1 cellular context compared by ENCODE assay signal in the genomic region with DNA sequence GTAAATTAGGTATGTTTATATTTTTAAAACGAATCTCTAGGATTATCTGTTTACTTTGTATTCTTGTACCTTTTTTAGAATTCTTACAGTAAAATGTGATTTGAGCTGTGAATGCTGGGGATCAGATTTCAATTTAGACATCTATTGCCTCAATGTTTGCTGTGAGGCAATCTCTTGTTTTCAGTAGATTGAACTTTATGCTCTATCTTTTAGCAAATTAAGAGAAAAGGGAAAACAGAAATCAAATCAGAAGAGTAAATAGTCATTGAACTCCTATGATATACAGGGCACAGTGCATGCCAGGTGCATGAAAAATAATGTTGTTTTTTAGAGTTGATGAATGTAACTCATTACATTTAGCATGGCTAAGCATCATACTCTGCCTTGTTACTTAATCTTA.
TF ChIP-seq lines count a peak whose summit lies in the region.

No MANE protein-coding gene starts in this region.

TF ChIP-seq in HepG2, 621 proteins besides CTCF, POLR2A, EP300 and RAD21 (continued from another document and continues in another):
- TF ChIP-seq AHDC1 (CRISPR knock-in tag; IDR thresholded peaks at IDR 0.05; ENCODE audit: borderline replicate concordance): peak; percentile 99; the same call in 1 of the 2 replicates
- TF ChIP-seq NFE2L2 (IDR thresholded peaks at IDR 0.05; ENCODE audit: low read length): no peak
- no peak for TF ChIP-seq ZFP36L2 (CRISPR knock-in tag; IDR thresholded peaks at IDR 0.05)
- TF ChIP-seq ZNF580 (CRISPR knock-in tag; IDR thresholded peaks at IDR 0.05; ENCODE audit: borderline replicate concordance, low read depth): no peak
- no peak for TF ChIP-seq JARID2 (CRISPR knock-in tag; IDR thresholded peaks at IDR 0.05; ENCODE audit: insufficient replicate concordance)
- no peak for TF ChIP-seq ZNF629 (CRISPR knock-in tag; conservative IDR thresholded peaks at IDR 0.05)
- peak; percentile 44; the same call in 1 of the 2 replicates for TF ChIP-seq GATAD1 (CRISPR knock-in tag; IDR thresholded peaks at IDR 0.05)
- no peak for TF ChIP-seq ZNF101 (CRISPR knock-in tag; IDR thresholded peaks at IDR 0.05; ENCODE audit: borderline replicate concordance, low read depth)
- TF ChIP-seq RNF219 (CRISPR knock-in tag; IDR thresholded peaks at IDR 0.05): no peak
- TF ChIP-seq ZBTB34 (CRISPR knock-in tag; IDR thresholded peaks at IDR 0.05): no peak
- no peak for TF ChIP-seq KLF12 (CRISPR knock-in tag; IDR thresholded peaks at IDR 0.05; ENCODE audit: borderline replicate concordance)
- TF ChIP-seq GABPA (IDR thresholded peaks at IDR 0.05; ENCODE audit: low read depth, low read length): no peak
- TF ChIP-seq GABPA (CRISPR knock-in tag; IDR thresholded peaks at IDR 0.05; ENCODE audit: low read depth): 0 out of 2 replicates have a peak, but pooled peaks have one; percentile 15
- no peak for TF ChIP-seq AGO2 (optimal IDR thresholded peaks at IDR 0.05; ENCODE audit: low read depth, low read length)
- no peak for TF ChIP-seq ZNF33B (CRISPR knock-in tag; IDR thresholded peaks at IDR 0.05)
- peak; percentile 88 for TF ChIP-seq CREM (IDR thresholded peaks at IDR 0.05)
- TF ChIP-seq CREM (CRISPR knock-in tag; IDR thresholded peaks at IDR 0.05): no peak
- no peak for TF ChIP-seq FOSL2 (CRISPR knock-in tag; IDR thresholded peaks at IDR 0.05)
- TF ChIP-seq ZNF556 (CRISPR knock-in tag; IDR thresholded peaks at IDR 0.05; ENCODE audit: borderline replicate concordance): no peak
- no peak for TF ChIP-seq TMF1 (CRISPR knock-in tag; IDR thresholded peaks at IDR 0.05; ENCODE audit: low read depth)
- peak; percentile 73; the same call in 1 of the 2 replicates for TF ChIP-seq KAT8 (CRISPR knock-in tag; IDR thresholded peaks at IDR 0.05)
- TF ChIP-seq SMC3 (IDR thresholded peaks at IDR 0.05; ENCODE audit: low read length): peak; percentile 32; the same call in 1 of the 2 replicates
- TF ChIP-seq NFIB (CRISPR knock-in tag; IDR thresholded peaks at IDR 0.05; ENCODE audit: borderline replicate concordance): no peak
- TF ChIP-seq, protein P1, sequence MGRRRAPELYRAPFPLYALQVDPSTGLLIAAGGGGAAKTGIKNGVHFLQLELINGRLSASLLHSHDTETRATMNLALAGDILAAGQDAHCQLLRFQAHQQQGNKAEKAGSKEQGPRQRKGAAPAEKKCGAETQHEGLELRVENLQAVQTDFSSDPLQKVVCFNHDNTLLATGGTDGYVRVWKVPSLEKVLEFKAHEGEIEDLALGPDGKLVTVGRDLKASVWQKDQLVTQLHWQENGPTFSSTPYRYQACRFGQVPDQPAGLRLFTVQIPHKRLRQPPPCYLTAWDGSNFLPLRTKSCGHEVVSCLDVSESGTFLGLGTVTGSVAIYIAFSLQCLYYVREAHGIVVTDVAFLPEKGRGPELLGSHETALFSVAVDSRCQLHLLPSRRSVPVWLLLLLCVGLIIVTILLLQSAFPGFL (CRISPR knock-in tag; IDR thresholded peaks at IDR 0.05): no peak
- TF ChIP-seq RARA (CRISPR knock-in tag; IDR thresholded peaks at IDR 0.05): peak; percentile 87
- TF ChIP-seq E2F2 (CRISPR knock-in tag; IDR thresholded peaks at IDR 0.05; ENCODE audit: borderline replicate concordance): no peak
- peak; percentile 65 for TF ChIP-seq FOXA1 (IDR thresholded peaks at IDR 0.05)
- peak; percentile 95 for TF ChIP-seq FOXA1 (CRISPR knock-in tag; IDR thresholded peaks at IDR 0.05)
- TF ChIP-seq TGIF2 (CRISPR knock-in tag; IDR thresholded peaks at IDR 0.05): 0 out of 2 replicates have a peak, but pooled peaks have one; percentile 30
- TF ChIP-seq AFF4 (CRISPR knock-in tag; IDR thresholded peaks at IDR 0.05): no peak
- TF ChIP-seq PRMT3 (CRISPR knock-in tag; IDR thresholded peaks at IDR 0.05; ENCODE audit: borderline replicate concordance, low read depth): no peak
- TF ChIP-seq, protein P2, sequence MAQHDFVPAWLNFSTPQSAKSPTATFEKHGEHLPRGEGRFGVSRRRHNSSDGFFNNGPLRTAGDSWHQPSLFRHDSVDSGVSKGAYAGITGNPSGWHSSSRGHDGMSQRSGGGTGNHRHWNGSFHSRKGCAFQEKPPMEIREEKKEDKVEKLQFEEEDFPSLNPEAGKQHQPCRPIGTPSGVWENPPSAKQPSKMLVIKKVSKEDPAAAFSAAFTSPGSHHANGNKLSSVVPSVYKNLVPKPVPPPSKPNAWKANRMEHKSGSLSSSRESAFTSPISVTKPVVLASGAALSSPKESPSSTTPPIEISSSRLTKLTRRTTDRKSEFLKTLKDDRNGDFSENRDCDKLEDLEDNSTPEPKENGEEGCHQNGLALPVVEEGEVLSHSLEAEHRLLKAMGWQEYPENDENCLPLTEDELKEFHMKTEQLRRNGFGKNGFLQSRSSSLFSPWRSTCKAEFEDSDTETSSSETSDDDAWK (CRISPR knock-in tag; IDR thresholded peaks at IDR 0.05): no peak
- TF ChIP-seq CENPX (CRISPR knock-in tag; IDR thresholded peaks at IDR 0.05): no peak
- TF ChIP-seq HNF4G (IDR thresholded peaks at IDR 0.05; ENCODE audit: borderline replicate concordance, low read depth, low read length): peak; percentile 80
- no peak; the same call in 1 of the 2 replicates for TF ChIP-seq HNF4G (CRISPR knock-in tag; IDR thresholded peaks at IDR 0.05; ENCODE audit: borderline replicate concordance, low read depth)
- no peak for TF ChIP-seq ZNF430 (CRISPR knock-in tag; IDR thresholded peaks at IDR 0.05)
- peak; percentile 90 for TF ChIP-seq ZBTB25 (CRISPR knock-in tag; IDR thresholded peaks at IDR 0.05)
- peak; percentile 36; the same call in 1 of the 2 replicates for TF ChIP-seq KLF6 (CRISPR knock-in tag; IDR thresholded peaks at IDR 0.05)
- TF ChIP-seq TAF1 (CRISPR knock-in tag; IDR thresholded peaks at IDR 0.05): no peak
- TF ChIP-seq, protein P3, sequence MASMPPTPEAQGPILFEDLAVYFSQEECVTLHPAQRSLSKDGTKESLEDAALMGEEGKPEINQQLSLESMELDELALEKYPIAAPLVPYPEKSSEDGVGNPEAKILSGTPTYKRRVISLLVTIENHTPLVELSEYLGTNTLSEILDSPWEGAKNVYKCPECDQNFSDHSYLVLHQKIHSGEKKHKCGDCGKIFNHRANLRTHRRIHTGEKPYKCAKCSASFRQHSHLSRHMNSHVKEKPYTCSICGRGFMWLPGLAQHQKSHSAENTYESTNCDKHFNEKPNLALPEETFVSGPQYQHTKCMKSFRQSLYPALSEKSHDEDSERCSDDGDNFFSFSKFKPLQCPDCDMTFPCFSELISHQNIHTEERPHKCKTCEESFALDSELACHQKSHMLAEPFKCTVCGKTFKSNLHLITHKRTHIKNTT (CRISPR knock-in tag; IDR thresholded peaks at IDR 0.05): no peak
- no peak for TF ChIP-seq SP140L (CRISPR knock-in tag; IDR thresholded peaks at IDR 0.05; ENCODE audit: borderline replicate concordance)
